In genomic region chr6:139577124-139577800, GRCh38 we compare ENCODE assay signal across 1 cellular context.
A peak's percentile ranks its signal among the peaks of the same experiment; 100 is the strongest.
TF ChIP-seq lines count a peak whose summit lies in the region.

No MANE protein-coding gene starts in this region.

TF ChIP-seq in K562, 482 proteins besides CTCF, POLR2A, EP300 and RAD21 (continued from another document):
- TF ChIP-seq GMEB1 (CRISPR knock-in tag; IDR thresholded peaks at IDR 0.05) (no peak), RBM17 (IDR thresholded peaks at IDR 0.05; ENCODE audit: borderline replicate concordance, low read depth, low read length) (no peak), FIP1L1 (IDR thresholded peaks at IDR 0.05; ENCODE audit: low read depth, low read length, poor library complexity, severe bottlenecking) (no peak), ZNF699 (CRISPR knock-in tag; IDR thresholded peaks at IDR 0.05; ENCODE audit: insufficient replicate concordance) (no peak), CCNT2 (IDR thresholded peaks at IDR 0.05; ENCODE audit: borderline replicate concordance, extremely low read depth, insufficient read length, low read depth, low read length) (no peak), THRAP3 (IDR thresholded peaks at IDR 0.05; ENCODE audit: borderline replicate concordance) (no peak), ZNF316 (IDR thresholded peaks at IDR 0.05) (no peak), CSDE1 (IDR thresholded peaks at IDR 0.05) (no peak), ZC3H8 (IDR thresholded peaks at IDR 0.05) (no peak), ESRRA (IDR thresholded peaks at IDR 0.05; ENCODE audit: borderline replicate concordance, low read depth) (0 out of 2 replicates have a peak, but pooled peaks have one; percentile 10), RBM14 (IDR thresholded peaks at IDR 0.05; ENCODE audit: borderline replicate concordance, insufficient read depth, low read depth, low read length) (no peak)
